Comparison of ENCODE assay signal across 24 cellular contexts in genomic region chr2:41750829-41751228, GRCh38.
A peak's percentile ranks its signal among the peaks of the same experiment; 100 is the strongest.
DNase-seq lines count a peak whose midpoint lies in the region; ATAC-seq and FAIRE-seq lines count a peak whose summit lies in the region.
"Had no signal": no experiment of that assay in that cellular context is flagged by ENCODE, and none has a peak within 500 bp of the region (broad histone marks: within the 10 kb centered on the region; RNA-seq: fewer than 3 reads in every experiment).

No MANE protein-coding gene starts in this region.

- H3K36me3 ChIP-seq in Karpas-422 (ENCODE audit: insufficient read depth, low read length), result no peaks in the 10 kb centered on the region
- H3K36me3 ChIP-seq: BE2C; BLaER1 treated with 17β-estradiol and CSF1 and Interleukin-3, amounts not matched to agents 10 nM and 100 nM had no signal

- H3K4me1 ChIP-seq in Karpas-422 (ENCODE audit: low read length), result no peaks in the 10 kb centered on the region
- H3K4me1 ChIP-seq: A549; BE2C; BLaER1 treated with 17β-estradiol and CSF1 and Interleukin-3, amounts not matched to agents 10 nM and 100 nM had no signal

- ATAC-seq in GM21619 (IDR thresholded peaks at IDR 0.05; ENCODE audit: unreplicated experiment), result no peak
- ATAC-seq: A549, GM12878, GM23338, HCT116 had no signal

- FAIRE-seq in islet of Langerhans (lab: Jason Lieb, UNC), result peak; percentile 13
- FAIRE-seq: A549, D721Med, GM12878, GM19239 had no signal

- no peaks in the 10 kb centered on the region for H3K79me2 ChIP-seq in Karpas-422 (ENCODE audit: low read length)

- no peaks in the 10 kb centered on the region for H3K27me3 ChIP-seq in Karpas-422 (ENCODE audit: low read length)
- H3K27me3 ChIP-seq: BLaER1 treated with 17β-estradiol and CSF1 and Interleukin-3, amounts not matched to agents 10 nM and 100 nM had no signal

- no peaks in the 10 kb centered on the region for H4K20me1 ChIP-seq in Karpas-422 (ENCODE audit: insufficient read depth, low read depth, low read length)
- H4K20me1 ChIP-seq: BLaER1 treated with 17β-estradiol and CSF1 and Interleukin-3, amounts not matched to agents 10 nM and 100 nM had no signal

- H3K9ac ChIP-seq in Karpas-422 (ENCODE audit: low read length), result no peak overlapping the region
- H3K9ac ChIP-seq: BLaER1 treated with 17β-estradiol and CSF1 and Interleukin-3, amounts not matched to agents 10 nM and 100 nM had no signal

- H3K9me2 ChIP-seq in Karpas-422 (replicated peaks; ENCODE audit: insufficient read depth, low read length), result no peaks in the 10 kb centered on the region

- DNase-seq in Karpas-422 (peak; percentile 25), mucosa of gallbladder (ENCODE audit: low spot score) (peak; percentile 44), LoVo (ENCODE audit: low spot score) (no peak), NCI-H2107 (lab: John Stamatoyannopoulos, UW) (no peak)
- DNase-seq: 8988T; ACHN; AML-193; BE2C; CD4-positive, alpha-beta T cell; CD8-positive, alpha-beta memory T cell; DMS 273 treated with DMSO at 0.1 percent for 48 hours; DMS79; EL; GDM1; H9 had no signal

- no peak overlapping the region for H3K4me3 ChIP-seq in Karpas-422 (ENCODE audit: low read length)
- H3K4me3 ChIP-seq: A549; BLaER1 treated with 17β-estradiol and CSF1 and Interleukin-3, amounts not matched to agents 10 nM and 100 nM; GM12878; GM23338 had no signal

- no peak overlapping the region for H3K27ac ChIP-seq in Karpas-422 (ENCODE audit: low read length)
- H3K27ac ChIP-seq: A549; BLaER1 treated with 17β-estradiol and CSF1 and Interleukin-3, amounts not matched to agents 10 nM and 100 nM had no signal

- H3K4me2 ChIP-seq in Karpas-422 (ENCODE audit: low read depth, low read length, poor library complexity, severe bottlenecking), result no peak overlapping the region
- H3K4me2 ChIP-seq: A549; BLaER1 treated with 17β-estradiol and CSF1 and Interleukin-3, amounts not matched to agents 10 nM and 100 nM; GM23338 had no signal

- no peak overlapping the region for H2AFZ ChIP-seq in Karpas-422 (ENCODE audit: low read length)
- H2AFZ ChIP-seq: GM23338 had no signal

- H3K9me3 ChIP-seq in Karpas-422 (ENCODE audit: low read length), result no peaks in the 10 kb centered on the region
- H3K9me3 ChIP-seq: A549, BE2C had no signal

Comparison
In these comparisons a context has a peak if more than half of its experiments do, and no peak if none do; other contexts are left out.
1. DNase-seq: peak in Karpas-422 (single experiment) and mucosa of gallbladder (single experiment); none in LoVo (single experiment) and NCI-H2107 (single experiment).